Comparison of ENCODE assay signal across 1 cellular context in the genomic region with DNA sequence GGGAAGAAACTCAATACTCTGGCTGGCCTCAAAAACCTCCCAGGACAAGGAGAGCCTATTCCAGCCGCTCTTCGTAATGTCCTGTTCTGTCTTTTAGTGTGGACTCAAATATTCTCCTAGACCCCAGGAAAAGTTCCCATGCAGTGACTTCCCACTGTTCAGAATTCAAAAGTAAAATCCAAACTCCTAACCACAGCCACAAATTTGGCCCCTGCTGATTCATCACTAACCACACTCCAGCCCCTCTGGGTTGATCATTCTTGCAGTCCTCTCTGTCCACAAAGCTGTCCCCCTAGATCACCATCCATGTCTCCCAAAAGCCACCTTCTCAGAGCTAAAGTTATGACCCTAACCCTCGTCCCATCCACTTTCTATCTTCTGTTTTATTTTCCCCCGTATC.
TF ChIP-seq lines count a peak whose summit lies in the region.

No MANE protein-coding gene starts in this region.

TF ChIP-seq in HepG2, 621 proteins besides CTCF, POLR2A, EP300 and RAD21:
- no peak for TF ChIP-seq ZNF333 (CRISPR knock-in tag; IDR thresholded peaks at IDR 0.05; ENCODE audit: borderline replicate concordance)
- TF ChIP-seq, protein P1, sequence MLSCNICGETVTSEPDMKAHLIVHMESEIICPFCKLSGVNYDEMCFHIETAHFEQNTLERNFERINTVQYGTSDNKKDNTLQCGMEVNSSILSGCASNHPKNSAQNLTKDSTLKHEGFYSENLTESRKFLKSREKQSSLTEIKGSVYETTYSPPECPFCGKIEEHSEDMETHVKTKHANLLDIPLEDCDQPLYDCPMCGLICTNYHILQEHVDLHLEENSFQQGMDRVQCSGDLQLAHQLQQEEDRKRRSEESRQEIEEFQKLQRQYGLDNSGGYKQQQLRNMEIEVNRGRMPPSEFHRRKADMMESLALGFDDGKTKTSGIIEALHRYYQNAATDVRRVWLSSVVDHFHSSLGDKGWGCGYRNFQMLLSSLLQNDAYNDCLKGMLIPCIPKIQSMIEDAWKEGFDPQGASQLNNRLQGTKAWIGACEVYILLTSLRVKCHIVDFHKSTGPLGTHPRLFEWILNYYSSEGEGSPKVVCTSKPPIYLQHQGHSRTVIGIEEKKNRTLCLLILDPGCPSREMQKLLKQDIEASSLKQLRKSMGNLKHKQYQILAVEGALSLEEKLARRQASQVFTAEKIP (CRISPR knock-in tag; IDR thresholded peaks at IDR 0.05; ENCODE audit: borderline replicate concordance): no peak
- no peak for TF ChIP-seq EZH2 (conservative IDR thresholded peaks at IDR 0.05; ENCODE audit: low read depth, low read length)
- no peak for TF ChIP-seq ZNF251 (CRISPR knock-in tag; IDR thresholded peaks at IDR 0.05)
- TF ChIP-seq SUZ12 (IDR thresholded peaks at IDR 0.05; ENCODE audit: low read depth, low read length): no peak
- no peak for TF ChIP-seq XBP1 (CRISPR knock-in tag; IDR thresholded peaks at IDR 0.05)
- no peak for TF ChIP-seq DMAP1 (CRISPR knock-in tag; IDR thresholded peaks at IDR 0.05)
- no peak for TF ChIP-seq ZNF318 (CRISPR knock-in tag; IDR thresholded peaks at IDR 0.05)
- TF ChIP-seq, protein P2, sequence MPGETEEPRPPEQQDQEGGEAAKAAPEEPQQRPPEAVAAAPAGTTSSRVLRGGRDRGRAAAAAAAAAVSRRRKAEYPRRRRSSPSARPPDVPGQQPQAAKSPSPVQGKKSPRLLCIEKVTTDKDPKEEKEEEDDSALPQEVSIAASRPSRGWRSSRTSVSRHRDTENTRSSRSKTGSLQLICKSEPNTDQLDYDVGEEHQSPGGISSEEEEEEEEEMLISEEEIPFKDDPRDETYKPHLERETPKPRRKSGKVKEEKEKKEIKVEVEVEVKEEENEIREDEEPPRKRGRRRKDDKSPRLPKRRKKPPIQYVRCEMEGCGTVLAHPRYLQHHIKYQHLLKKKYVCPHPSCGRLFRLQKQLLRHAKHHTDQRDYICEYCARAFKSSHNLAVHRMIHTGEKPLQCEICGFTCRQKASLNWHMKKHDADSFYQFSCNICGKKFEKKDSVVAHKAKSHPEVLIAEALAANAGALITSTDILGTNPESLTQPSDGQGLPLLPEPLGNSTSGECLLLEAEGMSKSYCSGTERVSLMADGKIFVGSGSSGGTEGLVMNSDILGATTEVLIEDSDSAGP (CRISPR knock-in tag; IDR thresholded peaks at IDR 0.05; ENCODE audit: borderline replicate concordance): no peak
- TF ChIP-seq HNF4A (CRISPR knock-in tag; IDR thresholded peaks at IDR 0.05): no peak
- no peak for TF ChIP-seq ZNF3 (CRISPR knock-in tag; IDR thresholded peaks at IDR 0.05)
- TF ChIP-seq, protein P3, sequence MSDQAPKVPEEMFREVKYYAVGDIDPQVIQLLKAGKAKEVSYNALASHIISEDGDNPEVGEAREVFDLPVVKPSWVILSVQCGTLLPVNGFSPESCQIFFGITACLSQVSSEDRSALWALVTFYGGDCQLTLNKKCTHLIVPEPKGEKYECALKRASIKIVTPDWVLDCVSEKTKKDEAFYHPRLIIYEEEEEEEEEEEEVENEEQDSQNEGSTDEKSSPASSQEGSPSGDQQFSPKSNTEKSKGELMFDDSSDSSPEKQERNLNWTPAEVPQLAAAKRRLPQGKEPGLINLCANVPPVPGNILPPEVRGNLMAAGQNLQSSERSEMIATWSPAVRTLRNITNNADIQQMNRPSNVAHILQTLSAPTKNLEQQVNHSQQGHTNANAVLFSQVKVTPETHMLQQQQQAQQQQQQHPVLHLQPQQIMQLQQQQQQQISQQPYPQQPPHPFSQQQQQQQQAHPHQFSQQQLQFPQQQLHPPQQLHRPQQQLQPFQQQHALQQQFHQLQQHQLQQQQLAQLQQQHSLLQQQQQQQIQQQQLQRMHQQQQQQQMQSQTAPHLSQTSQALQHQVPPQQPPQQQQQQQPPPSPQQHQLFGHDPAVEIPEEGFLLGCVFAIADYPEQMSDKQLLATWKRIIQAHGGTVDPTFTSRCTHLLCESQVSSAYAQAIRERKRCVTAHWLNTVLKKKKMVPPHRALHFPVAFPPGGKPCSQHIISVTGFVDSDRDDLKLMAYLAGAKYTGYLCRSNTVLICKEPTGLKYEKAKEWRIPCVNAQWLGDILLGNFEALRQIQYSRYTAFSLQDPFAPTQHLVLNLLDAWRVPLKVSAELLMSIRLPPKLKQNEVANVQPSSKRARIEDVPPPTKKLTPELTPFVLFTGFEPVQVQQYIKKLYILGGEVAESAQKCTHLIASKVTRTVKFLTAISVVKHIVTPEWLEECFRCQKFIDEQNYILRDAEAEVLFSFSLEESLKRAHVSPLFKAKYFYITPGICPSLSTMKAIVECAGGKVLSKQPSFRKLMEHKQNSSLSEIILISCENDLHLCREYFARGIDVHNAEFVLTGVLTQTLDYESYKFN (CRISPR knock-in tag; conservative IDR thresholded peaks at IDR 0.05): no peak
- no peak for TF ChIP-seq STAT5B (CRISPR knock-in tag; IDR thresholded peaks at IDR 0.05)
- TF ChIP-seq, protein P4, sequence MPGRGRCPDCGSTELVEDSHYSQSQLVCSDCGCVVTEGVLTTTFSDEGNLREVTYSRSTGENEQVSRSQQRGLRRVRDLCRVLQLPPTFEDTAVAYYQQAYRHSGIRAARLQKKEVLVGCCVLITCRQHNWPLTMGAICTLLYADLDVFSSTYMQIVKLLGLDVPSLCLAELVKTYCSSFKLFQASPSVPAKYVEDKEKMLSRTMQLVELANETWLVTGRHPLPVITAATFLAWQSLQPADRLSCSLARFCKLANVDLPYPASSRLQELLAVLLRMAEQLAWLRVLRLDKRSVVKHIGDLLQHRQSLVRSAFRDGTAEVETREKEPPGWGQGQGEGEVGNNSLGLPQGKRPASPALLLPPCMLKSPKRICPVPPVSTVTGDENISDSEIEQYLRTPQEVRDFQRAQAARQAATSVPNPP (CRISPR knock-in tag; IDR thresholded peaks at IDR 0.05): no peak
- no peak for TF ChIP-seq HOXA7 (CRISPR knock-in tag; IDR thresholded peaks at IDR 0.05)
- TF ChIP-seq ATRX (CRISPR knock-in tag; IDR thresholded peaks at IDR 0.05; ENCODE audit: borderline replicate concordance): no peak
- no peak for TF ChIP-seq AKAP8 (CRISPR knock-in tag; IDR thresholded peaks at IDR 0.05)
TF ChIP-seq in HepG2: peak in this region for 0.
